14 cellular contexts compared by ENCODE assay signal in the genomic region with DNA sequence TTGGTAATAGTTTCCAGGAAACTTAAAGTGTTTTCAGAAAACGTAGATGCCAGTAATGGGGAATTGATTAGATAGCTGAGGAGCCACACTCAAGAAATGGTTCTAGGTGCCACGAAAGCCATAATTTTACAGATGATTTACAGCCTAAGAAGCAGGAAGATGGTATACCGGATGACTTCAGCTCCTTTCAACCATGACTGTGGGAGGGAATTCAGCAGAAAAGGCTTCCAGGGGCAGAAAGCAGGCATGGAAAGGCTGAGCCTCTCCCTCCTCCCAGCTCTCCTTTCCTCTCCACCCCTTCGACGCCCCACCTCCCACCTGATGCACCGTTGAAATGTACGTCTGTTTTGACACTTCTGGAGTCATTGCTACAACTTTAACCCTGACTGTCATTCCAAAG.
DNase-seq lines count a peak whose midpoint lies in the region; ATAC-seq lines count a peak whose summit lies in the region.
"Had no signal": no experiment of that assay in that cellular context is flagged by ENCODE, and none has a peak within 500 bp of the region (broad histone marks: within the 10 kb centered on the region; RNA-seq: fewer than 3 reads in every experiment).

No MANE protein-coding gene starts in this region.

- DNase-seq in Daoy (ENCODE audit: low read depth) (peak; percentile 47), NCI-H2227 (lab: John Stamatoyannopoulos, UW; ENCODE audit: unreplicated experiment) (peak; percentile 6), kidney glomerular epithelial cell (lab: John Stamatoyannopoulos, UW) (peak; percentile 21), renal cortical epithelial cell (ENCODE audit: low read depth) (peak; percentile 9), Ammon's horn (ENCODE audit: low spot score) (no peak)
- DNase-seq: Caco-2; CD4-positive, alpha-beta T cell; EL; Kasumi-1; KG1 had no signal

- ATAC-seq in GM21423 (IDR thresholded peaks at IDR 0.05; ENCODE audit: unreplicated experiment), result no peak
- no peak for ATAC-seq in GM18870 (IDR thresholded peaks at IDR 0.05; ENCODE audit: unreplicated experiment)
- ATAC-seq: GM12878, HepG2 had no signal
